In genomic region chr7:120373174-120373573, GRCh38 we compare ENCODE assay signal across 19 cellular contexts.
"Had no signal": no experiment of that assay in that cellular context is flagged by ENCODE, and none has a peak within 500 bp of the region (broad histone marks: within the 10 kb centered on the region; RNA-seq: fewer than 3 reads in every experiment).

No MANE protein-coding gene starts in this region.

- H3K9me3 ChIP-seq: esophagus squamous epithelium, neutrophil, psoas muscle, right lobe of liver, testis, transverse colon had no signal

- H3K79me2 ChIP-seq: hepatocyte had no signal

- H3K4me3 ChIP-seq: coronary artery, esophagus squamous epithelium, hepatocyte, psoas muscle, right lobe of liver, testis, transverse colon had no signal

- H3K4me1 ChIP-seq: esophagus squamous epithelium, psoas muscle, right lobe of liver, testis, transverse colon had no signal

- H3K4me2 ChIP-seq: hepatocyte had no signal

- H3K27me3 ChIP-seq: esophagus squamous epithelium, hepatocyte, neutrophil, right lobe of liver, testis, transverse colon had no signal

- H3K27ac ChIP-seq: coronary artery, epithelial cell of prostate, esophagus squamous epithelium, hepatocyte, neutrophil, psoas muscle, right lobe of liver, testis, transverse colon had no signal

- ATAC-seq: psoas muscle; right lobe of liver; stimulated activated memory B cell treated with anti-CD40 and anti-IgM and Interleukin-4, amounts not matched to agents 10 μg/mL and 1 μg/mL and 100 μg/mL, for 72 hours had no signal

- H3K36me3 ChIP-seq: esophagus squamous epithelium, neutrophil, right lobe of liver, transverse colon had no signal

- H2AFZ ChIP-seq: hepatocyte had no signal

- DNase-seq: effector CD8-positive, alpha-beta T cell; esophagus squamous epithelium; foreskin fibroblast; head of caudate nucleus; mesendoderm; naive B cell; psoas muscle; retina; right lobe of liver; stimulated activated CD4-positive, alpha-beta T cell treated with anti-CD3 and anti-CD28 coated beads, Interleukin-15, amount 100 ng/mL, for 24 hours; stimulated activated CD4-positive, alpha-beta T cell treated with anti-CD3 and anti-CD28 coated beads, Interleukin-1b, Interleukin-23, amount 100 ng/mL, for 48 hours; stimulated activated CD4-positive, alpha-beta T cell treated with anti-CD3 and anti-CD28 coated beads, Interleukin-4, amount 100 ng/mL, for 24 hours; testis; transverse colon had no signal
